7 cellular contexts compared by ENCODE assay signal in the genomic region with DNA sequence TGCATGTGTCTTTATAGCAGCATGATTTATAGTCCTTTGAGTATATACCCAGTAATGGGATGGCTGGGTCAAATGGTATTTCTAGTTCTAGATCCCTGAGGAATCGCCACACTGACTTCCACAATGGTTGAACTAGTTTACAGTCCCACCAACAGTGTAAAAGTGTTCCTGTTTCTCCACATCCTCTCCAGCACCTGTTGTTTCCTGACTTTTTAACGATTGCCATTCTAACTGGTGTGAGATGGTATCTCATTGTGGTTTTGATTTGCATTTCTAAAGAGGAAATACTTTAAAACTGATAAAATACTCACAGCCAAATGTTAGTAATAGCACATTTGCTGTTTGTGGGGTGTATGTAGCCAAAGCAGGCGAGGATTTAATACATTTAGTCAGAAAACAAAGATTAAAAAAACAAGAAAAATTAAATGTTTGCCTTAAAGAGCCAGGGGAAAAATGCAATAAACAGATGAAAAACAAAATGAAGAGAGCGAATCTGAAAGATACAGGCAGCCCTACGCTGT.
DNase-seq lines count a peak whose midpoint lies in the region; ATAC-seq, FAIRE-seq and TF ChIP-seq lines count a peak whose summit lies in the region.
"Not testable (repeated sequence)": the region's sequence is repeated elsewhere in the genome, so short reads cannot be mapped to it uniquely, and the experiment has no call there.

No MANE protein-coding gene starts in this region.

- H3F3A ChIP-seq in DOHH2 (ENCODE audit: control insufficient read depth, insufficient read depth), result peaks cover 54% of the 10 kb centered on the region

- RAD21 ChIA-PET in GM12878 (lab: Charles Lee; ENCODE audit: unreplicated experiment), result not testable (repeated sequence)

- peaks cover 27% of the 10 kb centered on the region for H3K36me3 ChIP-seq in DOHH2 (ENCODE audit: control insufficient read depth, low read length)
- H3K36me3 ChIP-seq in Karpas-422 (ENCODE audit: insufficient read depth, low read length); SJCRH30; GM12878 (ENCODE audit: control insufficient read depth in 2 of 2, insufficient read depth in 2 of 2, low read length in 1 of 2); mesenchymal stem cell (ENCODE audit: control insufficient read depth in 1 of 2, insufficient read depth in 2 of 2, low read depth in 1 of 2, low read length in 2 of 2): not testable (repeated sequence)

- H3K4me1 Mint-ChIP-seq in activated CD4-positive, alpha-beta T cell treated with anti-CD3 and anti-CD28 coated beads for 36 hours, result peaks cover 70% of the 10 kb centered on the region
- H3K4me1 Mint-ChIP-seq in activated T-helper 1 cell treated with anti-CD3 and anti-CD28 coated beads, Interleukin-12 subunit alpha, Interleukin-12 subunit beta, Interleukin-2, Interleukin-4 antibody, amounts not matched to agents 30 ng/mL and 10 ng/mL and 1 ng/mL, durations not matched to agents 14 hours and 24 hours and 36 hours (ENCODE audit: low read depth), result peaks cover 74% of the 10 kb centered on the region

- H3K18ac ChIP-seq in mesenchymal stem cell (ENCODE audit: low read depth in 1 of 2, low read length in 2 of 2), result peak overlapping the region in 1 of 2 experiments; percentile 46

- H3K4ac ChIP-seq in mesenchymal stem cell (ENCODE audit: low read depth in 1 of 2, low read length in 2 of 2), result peak overlapping the region in 1 of 2 experiments; percentile 68

- peaks cover 84% of the 10 kb centered on the region for H3K4me1 ChIP-seq in DOHH2 (ENCODE audit: control insufficient read depth, low read length)
- peaks cover 38% of the 10 kb centered on the region for H3K4me1 ChIP-seq in Karpas-422 (ENCODE audit: low read length)
- H3K4me1 ChIP-seq in SJCRH30, result peaks cover 29% of the 10 kb centered on the region
- H3K4me1 ChIP-seq in GM12878 (ENCODE audit: control insufficient read depth, insufficient read depth, low read length), result peaks cover 27% of the 10 kb centered on the region
- H3K4me1 ChIP-seq in mesenchymal stem cell (ENCODE audit: control insufficient read depth, insufficient read depth, low read depth, low read length), result peaks cover 11% of the 10 kb centered on the region

- not testable (repeated sequence) for ATAC-seq in activated CD4-positive, alpha-beta T cell treated with anti-CD3 and anti-CD28 coated beads for 36 hours; GM12878

- 77% methylated on average over 4 of the region's 5 CpGs for WGBS in GM12878 (ENCODE audit: insufficient coverage, insufficient replicate concordance, low lambda C conversion rate, missing lambda C conversion rate)
- 95% methylated on average over 2 of the region's 5 CpGs for WGBS in mesenchymal stem cell

- H3K27ac ChIP-seq in DOHH2 (ENCODE audit: low read depth, low read length) (peak overlapping the region; percentile 100), Karpas-422 (ENCODE audit: low read length) (peak overlapping the region; percentile 62), SJCRH30 (peak overlapping the region; percentile 8), GM12878 (ENCODE audit: control insufficient read depth, insufficient read depth) (0 out of 2 replicates have a peak overlapping the region, but pooled peaks have one; percentile 30)
- not testable (repeated sequence) for H3K27ac ChIP-seq in mesenchymal stem cell (ENCODE audit: low read length, poor library complexity, severe bottlenecking)

- not testable (repeated sequence) for H3K23ac ChIP-seq in mesenchymal stem cell (ENCODE audit: low read length in 2 of 2)

- in situ Hi-C loops in GM12878 (cut with MboI), result not testable (repeated sequence)

- H3K79me1 ChIP-seq in mesenchymal stem cell (replicated peaks; ENCODE audit: low read length, poor library complexity, severe bottlenecking), result peaks cover 17% of the 10 kb centered on the region

- not testable (repeated sequence) for BruUV-seq in GM12878 (replicated peaks; lab: Mats Ljungman, UMichigan)

- not testable (repeated sequence) for H2AK5ac ChIP-seq in mesenchymal stem cell (ENCODE audit: low read length, severe bottlenecking)

- CTCF ChIA-PET in activated CD4-positive, alpha-beta T cell treated with anti-CD3 and anti-CD28 coated beads for 36 hours (lab: Charles Lee), result interaction anchor here (1.8 kb wide), 1 partner anchor 18 kb away, joined by 6 read pairs; no protein-coding TSS in a partner anchor
- CTCF ChIA-PET in GM12878 (lab: Yijun Ruan, JAX), result not testable (repeated sequence)

- H3K14ac ChIP-seq in mesenchymal stem cell (ENCODE audit: low read length in 2 of 2), result not testable (repeated sequence)

- intact Hi-C loops in activated CD4-positive, alpha-beta T cell treated with anti-CD3 and anti-CD28 coated beads for 36 hours (cut with DNase I, micrococcal nuclease), result loop anchor here in 1 of 2 experiments (5.0 kb wide), 3 partner anchors 87 to 113 kb away; no protein-coding TSS in a partner anchor
- intact Hi-C loops in activated T-helper 1 cell treated with anti-CD3 and anti-CD28 coated beads, Interleukin-12 subunit alpha, Interleukin-12 subunit beta, Interleukin-2, Interleukin-4 antibody, amounts not matched to agents 30 ng/mL and 10 ng/mL and 1 ng/mL, durations not matched to agents 14 hours and 24 hours and 36 hours (cut with micrococcal nuclease), result loop anchor here (1.0 kb wide), 1 partner anchor 10 kb away; no protein-coding TSS in a partner anchor
- intact Hi-C loops in GM12878 (cut with micrococcal nuclease; ENCODE audit: unreplicated experiment), result not testable (repeated sequence)

- H4K8ac ChIP-seq in mesenchymal stem cell (ENCODE audit: low read length), result not testable (repeated sequence)

- not testable (repeated sequence) for TF ChIP-seq RAD21 in GM12878 (IDR thresholded peaks at IDR 0.05; ENCODE audit: insufficient read depth, low read depth, low read length)

- H3K27me3 Mint-ChIP-seq in activated CD4-positive, alpha-beta T cell treated with anti-CD3 and anti-CD28 coated beads for 36 hours; activated T-helper 1 cell treated with anti-CD3 and anti-CD28 coated beads, Interleukin-12 subunit alpha, Interleukin-12 subunit beta, Interleukin-2, Interleukin-4 antibody, amounts not matched to agents 30 ng/mL and 10 ng/mL and 1 ng/mL, durations not matched to agents 14 hours and 24 hours and 36 hours (ENCODE audit: insufficient read depth): not testable (repeated sequence)

- peak overlapping the region; percentile 75 for H3K4me3 ChIP-seq in DOHH2 (ENCODE audit: low read length)
- not testable (repeated sequence) for H3K4me3 ChIP-seq in Karpas-422 (ENCODE audit: low read length); SJCRH30; GM12878; mesenchymal stem cell (ENCODE audit: insufficient read depth in 1 of 2, low read depth in 1 of 2, low read length in 2 of 2)

- H3K4me2 ChIP-seq in DOHH2 (ENCODE audit: low read length) (peak overlapping the region; percentile 91), Karpas-422 (ENCODE audit: low read depth, low read length, poor library complexity, severe bottlenecking) (peak overlapping the region; percentile 16)
- not testable (repeated sequence) for H3K4me2 ChIP-seq in GM12878 (ENCODE audit: control insufficient read depth, insufficient read depth); mesenchymal stem cell (ENCODE audit: low read length, poor library complexity, severe bottlenecking)

- H4K20me1 ChIP-seq in DOHH2 (ENCODE audit: control insufficient read depth, insufficient read depth, low read depth, low read length); Karpas-422 (ENCODE audit: insufficient read depth, low read depth, low read length); GM12878 (ENCODE audit: control insufficient read depth, insufficient read depth): not testable (repeated sequence)

- H3K36me3 Mint-ChIP-seq in activated CD4-positive, alpha-beta T cell treated with anti-CD3 and anti-CD28 coated beads for 36 hours (ENCODE audit: low read depth), result peaks cover 22% of the 10 kb centered on the region
- peaks cover 26% of the 10 kb centered on the region for H3K36me3 Mint-ChIP-seq in activated T-helper 1 cell treated with anti-CD3 and anti-CD28 coated beads, Interleukin-12 subunit alpha, Interleukin-12 subunit beta, Interleukin-2, Interleukin-4 antibody, amounts not matched to agents 30 ng/mL and 10 ng/mL and 1 ng/mL, durations not matched to agents 14 hours and 24 hours and 36 hours (ENCODE audit: low read depth)

- FAIRE-seq in GM12878 (lab: Jason Lieb, UNC), result not testable (repeated sequence)

- TF ChIP-seq EP300 in GM12878 (IDR thresholded peaks at IDR 0.05; ENCODE audit: borderline replicate concordance in 1 of 2, control insufficient read depth in 1 of 2, low read depth in 2 of 2, low read length in 2 of 2), result not testable (repeated sequence)

- TF ChIP-seq POLR2A in GM12878 (IDR thresholded peaks at IDR 0.05; ENCODE audit: low read depth, low read length), result not testable (repeated sequence)

- H3K27me3 ChIP-seq in DOHH2 (ENCODE audit: control insufficient read depth, low read length); Karpas-422 (ENCODE audit: low read length); SJCRH30; GM12878 (replicated peaks in 1 of 2; ENCODE audit: control insufficient read depth in 2 of 2, insufficient read depth in 2 of 2, low read length in 1 of 2); mesenchymal stem cell (ENCODE audit: control insufficient read depth in 1 of 2, insufficient read depth in 1 of 2, low read length in 2 of 2): not testable (repeated sequence)

- H3K9me3 ChIP-seq in DOHH2 (ENCODE audit: control insufficient read depth, insufficient read depth, low read length); Karpas-422 (ENCODE audit: low read length); SJCRH30 (replicated peaks); GM12878 (replicated peaks; ENCODE audit: control insufficient read depth, insufficient read depth, low read length); mesenchymal stem cell (ENCODE audit: control insufficient read depth, low read length): not testable (repeated sequence)

- DNase-seq in Karpas-422; SJCRH30; activated CD4-positive, alpha-beta T cell treated with anti-CD3 and anti-CD28 coated beads for 36 hours; activated T-helper 1 cell treated with anti-CD3 and anti-CD28 coated beads, Interleukin-12 subunit alpha, Interleukin-12 subunit beta, Interleukin-2, Interleukin-4 antibody, amounts not matched to agents 30 ng/mL and 10 ng/mL and 1 ng/mL, durations not matched to agents 14 hours and 24 hours and 36 hours (ENCODE audit: low spot score); GM12878 (ENCODE audit: low read depth, low spot score); mesenchymal stem cell: not testable (repeated sequence)

- not testable (repeated sequence) for H3K9me3 Mint-ChIP-seq in activated CD4-positive, alpha-beta T cell treated with anti-CD3 and anti-CD28 coated beads for 36 hours (ENCODE audit: low read depth); activated T-helper 1 cell treated with anti-CD3 and anti-CD28 coated beads, Interleukin-12 subunit alpha, Interleukin-12 subunit beta, Interleukin-2, Interleukin-4 antibody, amounts not matched to agents 30 ng/mL and 10 ng/mL and 1 ng/mL, durations not matched to agents 14 hours and 24 hours and 36 hours

- peak overlapping the region; percentile 86 for H3K27ac Mint-ChIP-seq in activated CD4-positive, alpha-beta T cell treated with anti-CD3 and anti-CD28 coated beads for 36 hours
- H3K27ac Mint-ChIP-seq in activated T-helper 1 cell treated with anti-CD3 and anti-CD28 coated beads, Interleukin-12 subunit alpha, Interleukin-12 subunit beta, Interleukin-2, Interleukin-4 antibody, amounts not matched to agents 30 ng/mL and 10 ng/mL and 1 ng/mL, durations not matched to agents 14 hours and 24 hours and 36 hours, result peak overlapping the region; percentile 92

- H3K9ac ChIP-seq in Karpas-422 (ENCODE audit: low read length); GM12878 (ENCODE audit: control insufficient read depth, insufficient read depth, low read length); mesenchymal stem cell (ENCODE audit: low read length): not testable (repeated sequence)

- H2BK15ac ChIP-seq in mesenchymal stem cell (ENCODE audit: low read depth, poor library complexity, severe bottlenecking), result not testable (repeated sequence)

- not testable (repeated sequence) for TF ChIP-seq CTCF in DOHH2 (IDR thresholded peaks at IDR 0.05; ENCODE audit: low read depth, low read length, poor library complexity, severe bottlenecking); GM12878 (IDR thresholded peaks at IDR 0.05 in 2 of 3, conservative IDR thresholded peaks at IDR 0.05 in 1 of 3; ENCODE audit: control insufficient read depth in 2 of 3, extremely low read depth in 1 of 3, insufficient read depth in 1 of 3, low read depth in 3 of 3, low read length in 3 of 3)

- SMC1A ChIA-PET in GM12878 (lab: Charles Lee; ENCODE audit: uncharacterized antibody, unreplicated experiment), result not testable (repeated sequence)

- H3K79me2 ChIP-seq in DOHH2 (ENCODE audit: control insufficient read depth, low read length), result peaks cover 47% of the 10 kb centered on the region
- H3K79me2 ChIP-seq in Karpas-422 (ENCODE audit: low read length), result peaks cover 57% of the 10 kb centered on the region
- not testable (repeated sequence) for H3K79me2 ChIP-seq in GM12878 (ENCODE audit: control insufficient read depth, insufficient read depth, low read length)

- not testable (repeated sequence) for H3K9me2 ChIP-seq in DOHH2 (replicated peaks; ENCODE audit: control insufficient read depth, low read length); Karpas-422 (replicated peaks; ENCODE audit: insufficient read depth, low read length)

- not testable (repeated sequence) for H2AFZ ChIP-seq in Karpas-422 (ENCODE audit: low read length); GM12878 (ENCODE audit: control insufficient read depth, low read depth, low read length); mesenchymal stem cell (ENCODE audit: low read depth, low read length)

- not testable (repeated sequence) for H2BK5ac ChIP-seq in mesenchymal stem cell (ENCODE audit: low read depth, low read length, poor library complexity, severe bottlenecking)

- POLR2A ChIA-PET in activated CD4-positive, alpha-beta T cell treated with anti-CD3 and anti-CD28 coated beads for 36 hours (lab: Charles Lee); GM12878 (lab: Charles Lee): not testable (repeated sequence)

- not testable (repeated sequence) for H4K91ac ChIP-seq in mesenchymal stem cell (ENCODE audit: low read length)

- not testable (repeated sequence) for H2BK12ac ChIP-seq in mesenchymal stem cell (ENCODE audit: low read length in 2 of 2)

- H3K4me3 Mint-ChIP-seq in activated CD4-positive, alpha-beta T cell treated with anti-CD3 and anti-CD28 coated beads for 36 hours, result peak overlapping the region; percentile 39
- peak overlapping the region; percentile 61 for H3K4me3 Mint-ChIP-seq in activated T-helper 1 cell treated with anti-CD3 and anti-CD28 coated beads, Interleukin-12 subunit alpha, Interleukin-12 subunit beta, Interleukin-2, Interleukin-4 antibody, amounts not matched to agents 30 ng/mL and 10 ng/mL and 1 ng/mL, durations not matched to agents 14 hours and 24 hours and 36 hours

- peak overlapping the region; percentile 42 for H2BK120ac ChIP-seq in mesenchymal stem cell (ENCODE audit: low read depth, low read length)
